Comparison of ENCODE assay signal across 10 cellular contexts in genomic region chr14:92759300-92759678, GRCh38. TPM values are rescaled to one million over a fixed set of nuclear protein-coding genes. Genes with fewer than 3 reads are reported as not detected.
DNase-seq lines count a peak whose midpoint lies in the region; ATAC-seq, FAIRE-seq and TF ChIP-seq lines count a peak whose summit lies in the region.
"Had no signal": no experiment of that assay in that cellular context is flagged by ENCODE, and none has a peak within 500 bp of the region (broad histone marks: within the 10 kb centered on the region; RNA-seq: fewer than 3 reads in every experiment).

No MANE protein-coding gene starts in this region.

- H4K5ac ChIP-seq in H9 (ENCODE audit: insufficient read length, low read depth, low read length) (no peak overlapping the region), H1 (ENCODE audit: insufficient read length, low read depth, low read length) (no peak overlapping the region)

- no peak for TF ChIP-seq POLR2A in H1 (IDR thresholded peaks at IDR 0.05; ENCODE audit: control extremely low read depth in 1 of 2, low read depth in 2 of 2, low read length in 2 of 2)
- no peak for TF ChIP-seq POLR2A in H54 (IDR thresholded peaks at IDR 0.05; ENCODE audit: low read depth, low read length)
- no peak for TF ChIP-seq POLR2A in prostate gland (IDR thresholded peaks at IDR 0.05)
- TF ChIP-seq POLR2A in right lobe of liver (IDR thresholded peaks at IDR 0.05): no peak

- H3K4me1 ChIP-seq in H9 (ENCODE audit: insufficient read depth, low read length) (no peaks in the 10 kb centered on the region), H1 (replicated peaks in 1 of 4; ENCODE audit: control insufficient read depth in 3 of 4, insufficient read depth in 4 of 4, low read length in 3 of 4) (no peaks in the 10 kb centered on the region), psoas muscle (no peaks in the 10 kb centered on the region), prostate gland (replicated peaks) (no peaks in the 10 kb centered on the region), right lobe of liver (no peaks in the 10 kb centered on the region)

- H2BK5ac ChIP-seq in H9 (ENCODE audit: insufficient read length, low read length) (no peak overlapping the region), H1 (ENCODE audit: low read depth, low read length) (no peak overlapping the region)

- H3K27me3 ChIP-seq in H9 (ENCODE audit: insufficient read depth, low read length): no peaks in the 10 kb centered on the region
- no peaks in the 10 kb centered on the region for H3K27me3 ChIP-seq in H1 (replicated peaks in 1 of 4; ENCODE audit: control insufficient read depth in 3 of 4, extremely low read depth in 1 of 4, insufficient read depth in 3 of 4, low read length in 3 of 4)
- H3K27me3 ChIP-seq in psoas muscle (ENCODE audit: insufficient read depth in 3 of 3, low read length in 2 of 3): no peaks in the 10 kb centered on the region
- no peaks in the 10 kb centered on the region for H3K27me3 ChIP-seq in prostate gland (replicated peaks; ENCODE audit: insufficient read depth)
- H3K27me3 ChIP-seq in right lobe of liver: no peaks in the 10 kb centered on the region
- H3K27me3 ChIP-seq: thyroid gland had no signal

- no peak overlapping the region for H3K27ac Mint-ChIP-seq in H9

- no peak overlapping the region for H3K56ac ChIP-seq in H9 (ENCODE audit: insufficient read length, low read depth, low read length)
- H3K56ac ChIP-seq in H1 (replicated peaks; ENCODE audit: insufficient read length, low read depth, low read length): no peak overlapping the region

- no peak overlapping the region for H3K4me3 Mint-ChIP-seq in H9

- H3K79me2 ChIP-seq in H9 (ENCODE audit: insufficient read depth, low read length) (no peaks in the 10 kb centered on the region), H1 (ENCODE audit: control insufficient read depth in 1 of 2, insufficient read depth in 2 of 2, low read length in 2 of 2) (no peaks in the 10 kb centered on the region)

- H3K79me1 ChIP-seq in H9 (ENCODE audit: insufficient read depth, low read depth, low read length, poor library complexity, severe bottlenecking) (no peaks in the 10 kb centered on the region), H1 (ENCODE audit: low read depth, low read length) (no peaks in the 10 kb centered on the region)

- no peak for ATAC-seq in psoas muscle
- ATAC-seq in right lobe of liver: no peak

- no peak overlapping the region for H2BK20ac ChIP-seq in H9 (ENCODE audit: low read depth, low read length, poor library complexity, severe bottlenecking)
- H2BK20ac ChIP-seq in H1 (ENCODE audit: low read length): no peak overlapping the region

- TF ChIP-seq EP300 in H1 (IDR thresholded peaks at IDR 0.05; ENCODE audit: borderline replicate concordance in 1 of 2, low read depth in 2 of 2, low read length in 2 of 2): no peak

- H3K27me3 Mint-ChIP-seq in H9 (ENCODE audit: low read depth): peaks cover 15% of the 10 kb centered on the region

- FAIRE-seq in H1 (lab: Jason Lieb, UNC): no peak
- no peak for FAIRE-seq in H54 (lab: Jason Lieb, UNC)

- POLR2A ChIA-PET in H1 (lab: Charles Lee; ENCODE audit: partially characterized antibody): interaction anchor here (1.2 kb wide), 1 partner anchor 11 kb away, joined by 9 read pairs; the partner anchor contains the start of gene LGMN

- no peak overlapping the region for H3T11ph ChIP-seq in H9 (ENCODE audit: low read length)

- H2BK15ac ChIP-seq in H9 (ENCODE audit: low read depth, low read length) (no peak overlapping the region), H1 (ENCODE audit: low read length) (no peak overlapping the region)

- H2BK120ac ChIP-seq in H9 (ENCODE audit: low read depth, low read length, poor library complexity, severe bottlenecking) (no peak overlapping the region), H1 (replicated peaks; ENCODE audit: low read depth, low read length) (no peak overlapping the region)

- no peak overlapping the region for H3K4me3 ChIP-seq in H1 (ENCODE audit: extremely low read depth in 1 of 4, insufficient read depth in 2 of 4, low read depth in 3 of 4, low read length in 4 of 4)
- H3K4me3 ChIP-seq in psoas muscle: no peak overlapping the region
- H3K4me3 ChIP-seq in prostate gland: no peak overlapping the region
- H3K4me3 ChIP-seq in right lobe of liver: no peak overlapping the region
- H3K4me3 ChIP-seq: thyroid gland had no signal

- TF ChIP-seq RAD21 in H1 (IDR thresholded peaks at IDR 0.05 in 1 of 2, conservative IDR thresholded peaks at IDR 0.05 in 1 of 2; ENCODE audit: low read depth in 2 of 2, low read length in 2 of 2): no peak

- H3K4me2 ChIP-seq in H9 (ENCODE audit: insufficient read depth, insufficient read length, low read length) (no peak overlapping the region), H1 (ENCODE audit: insufficient read depth in 1 of 2, low read depth in 2 of 2, low read length in 2 of 2) (no peak overlapping the region)

- no peaks in the 10 kb centered on the region for H3K36me3 ChIP-seq in H1 (ENCODE audit: control insufficient read depth in 2 of 4, insufficient read depth in 4 of 4, low read length in 3 of 4)
- no peaks in the 10 kb centered on the region for H3K36me3 ChIP-seq in psoas muscle (ENCODE audit: insufficient read depth in 1 of 2, low read depth in 1 of 2)
- no peaks in the 10 kb centered on the region for H3K36me3 ChIP-seq in prostate gland
- H3K36me3 ChIP-seq in right lobe of liver: no peaks in the 10 kb centered on the region
- H3K36me3 ChIP-seq: thyroid gland had no signal

- no peaks in the 10 kb centered on the region for H3K36me3 Mint-ChIP-seq in H9 (ENCODE audit: insufficient read depth in 1 of 3, low read depth in 3 of 3)

- H2AFZ ChIP-seq in H9 (ENCODE audit: low read length) (no peak overlapping the region), H1 (ENCODE audit: low read length) (no peak overlapping the region)

- H3K4ac ChIP-seq in H9 (ENCODE audit: low read depth, low read length): no peak overlapping the region
- H3K4ac ChIP-seq in H1 (replicated peaks; ENCODE audit: insufficient read length, low read depth, low read length): no peak overlapping the region

- no peaks in the 10 kb centered on the region for H3K9me3 ChIP-seq in H9 (ENCODE audit: control insufficient read depth, low read depth, low read length)
- H3K9me3 ChIP-seq in H1 (ENCODE audit: insufficient read depth in 2 of 2, low read depth in 1 of 2, low read length in 1 of 2): no peaks in the 10 kb centered on the region
- H3K9me3 ChIP-seq in psoas muscle: no peaks in the 10 kb centered on the region
- H3K9me3 ChIP-seq in prostate gland: no peaks in the 10 kb centered on the region
- H3K9me3 ChIP-seq in right lobe of liver: no peaks in the 10 kb centered on the region
- H3K9me3 ChIP-seq: thyroid gland had no signal

- H2AK5ac ChIP-seq in H9 (ENCODE audit: insufficient read length, low read length) (no peak overlapping the region), H1 (ENCODE audit: low read depth, low read length) (no peak overlapping the region)

- DNase-seq in CD1c-positive myeloid dendritic cell (ENCODE audit: extremely low spot score): peak; percentile 45
- peak; percentile 29 for DNase-seq in H9
- DNase-seq in NCI-H524 (lab: John Stamatoyannopoulos, UW): peak; percentile 71 to 90
- DNase-seq in H1 (ENCODE audit: low read depth in 1 of 2, low spot score in 2 of 2): no peak
- DNase-seq in H54 (ENCODE audit: insufficient read length, low spot score): no peak
- no peak for DNase-seq in psoas muscle
- DNase-seq in prostate gland (ENCODE audit: low spot score): no peak
- DNase-seq in right lobe of liver: no peak
- DNase-seq: activated CD4-positive, alpha-beta T cell treated with anti-CD3 and anti-CD28 coated beads for 1 hour had no signal

- H3K9me3 Mint-ChIP-seq in H9: peaks cover 0 to 2% of the 10 kb centered on the region in 2 experiments; a peak in 2 of 5 replicates

- no peak overlapping the region for H4K8ac ChIP-seq in H9 (replicated peaks; ENCODE audit: insufficient read length, low read depth, low read length)
- H4K8ac ChIP-seq in H1 (ENCODE audit: extremely low read depth, insufficient read depth, low read length): no peak overlapping the region

- intact Hi-C loops in psoas muscle (cut with DNase I) (no loop called here), prostate gland (cut with DNase I) (no loop called here), right lobe of liver (cut with DNase I) (no loop called here)

- no peak overlapping the region for H2BK12ac ChIP-seq in H9 (ENCODE audit: insufficient read length, low read depth, low read length)
- no peak overlapping the region for H2BK12ac ChIP-seq in H1 (ENCODE audit: low read depth, low read length)

- H3K18ac ChIP-seq in H9 (ENCODE audit: insufficient read length, low read depth, low read length) (no peak overlapping the region), H1 (ENCODE audit: extremely low read depth, low read length) (no peak overlapping the region)

- CTCF ChIA-PET in H1 (lab: Charles Lee; ENCODE audit: partially characterized antibody): interaction anchor here (1.4 kb wide), 1 partner anchor 10 kb away, joined by 4 read pairs; no protein-coding TSS in a partner anchor

- no CpG with 5 or more reads among the region's 4 CpGs for WGBS in H9 (ENCODE audit: extremely low coverage, insufficient read length, low lambda C conversion rate)
- 79% methylated on average over 4 of the region's 4 CpGs; no CpG with 5 or more reads in 1 of the 2 experiments for WGBS in H1 (ENCODE audit: extremely low coverage in 1 of 2, insufficient coverage in 1 of 2, insufficient read length in 1 of 2, insufficient replicate concordance in 2 of 2, low coverage in 1 of 2, low lambda C conversion rate in 2 of 2, missing lambda C conversion rate in 1 of 2), 2 experiments
- WGBS in psoas muscle, 3 donors: 57 to 70% (median 59%) methylated on average over 4 of the region's 4 CpGs
- 51% methylated on average over 4 of the region's 4 CpGs for WGBS in prostate gland
- 73% methylated on average over 4 of the region's 4 CpGs for WGBS in right lobe of liver (ENCODE audit: insufficient coverage, low coverage, low lambda C conversion rate, missing lambda C conversion rate)

- H3K23ac ChIP-seq in H9 (ENCODE audit: insufficient read length, low read depth, low read length) (no peak overlapping the region), H1 (ENCODE audit: insufficient read length) (no peak overlapping the region)

- no peak overlapping the region for H3K14ac ChIP-seq in H9 (ENCODE audit: insufficient read depth, low read length)
- H3K14ac ChIP-seq in H1 (ENCODE audit: insufficient read length): no peak overlapping the region

- H4K91ac ChIP-seq in H9 (ENCODE audit: insufficient read length, low read depth, low read length) (no peak overlapping the region), H1 (replicated peaks; ENCODE audit: insufficient read length, low read length) (no peak overlapping the region)

- H4K20me1 ChIP-seq in H9 (ENCODE audit: control insufficient read depth, insufficient read depth, insufficient read length) (no peaks in the 10 kb centered on the region), H1 (replicated peaks in 1 of 2; ENCODE audit: control insufficient read depth in 1 of 2, insufficient read depth in 2 of 2, low read length in 2 of 2) (no peaks in the 10 kb centered on the region)

- no peak for TF ChIP-seq CTCF in H9 (conservative IDR thresholded peaks at IDR 0.05)
- TF ChIP-seq CTCF in H1 (IDR thresholded peaks at IDR 0.05; ENCODE audit: control extremely low read depth in 1 of 3, insufficient read depth in 1 of 3, low read depth in 1 of 3, low read length in 3 of 3): no peak
- TF ChIP-seq CTCF in psoas muscle (IDR thresholded peaks at IDR 0.05): no peak
- TF ChIP-seq CTCF in prostate gland (IDR thresholded peaks at IDR 0.05): no peak
- no peak for TF ChIP-seq CTCF in right lobe of liver (IDR thresholded peaks at IDR 0.05)

- no peaks in the 10 kb centered on the region for H3K23me2 ChIP-seq in H9 (ENCODE audit: insufficient read length, low read depth, low read length, poor library complexity, severe bottlenecking)
- H3K23me2 ChIP-seq in H1 (ENCODE audit: low read depth, low read length): no peaks in the 10 kb centered on the region

- 0 out of 4 replicates have a peak, but pooled peaks cover 0 to 2% of the 10 kb centered on the region in 2 experiments for H3K4me1 Mint-ChIP-seq in H9

- no peak overlapping the region for H3K9ac ChIP-seq in H9 (ENCODE audit: extremely low read depth, insufficient read length, low read length)
- H3K9ac ChIP-seq in H1 (replicated peaks in 1 of 4; ENCODE audit: extremely low read depth in 1 of 4, low read depth in 3 of 4, low read length in 3 of 4): no peak overlapping the region

- no peak overlapping the region for H3K27ac ChIP-seq in H9 (ENCODE audit: insufficient read length, low read depth, low read length)
- no peak overlapping the region for H3K27ac ChIP-seq in H1 (ENCODE audit: low read depth, low read length)
- H3K27ac ChIP-seq in psoas muscle: no peak overlapping the region
- H3K27ac ChIP-seq in prostate gland: no peak overlapping the region
- no peak overlapping the region for H3K27ac ChIP-seq in right lobe of liver
- H3K27ac ChIP-seq: thyroid gland had no signal

RNA-seq across cellular contexts. Expression of gene LGMN, which starts 10.9 kb away (rescaled TPM):
- 55.0 and 55.3 TPM in 2 replicates for total RNA-seq in H9 (2021)
- 57.4 and 57.9 TPM in 2 replicates for total RNA-seq in H1 (2021; fragmentation: NEBNext Ultra II Directional; extraction: Animal tissue kit (Norgen Biotek cat#: 25700))
- polyA plus RNA-seq in H1 (2011; rRNA removed): 83.4 and 89.6 TPM in 2 replicates
- 114 TPM for polyA plus RNA-seq in H1 (2011; cell fraction: cytosol; rRNA removed)
- 95.3 TPM for polyA plus RNA-seq in H1 (2011; cell fraction: nucleus; rRNA removed)
- polyA plus RNA-seq in H1 (2012, experiment 1 of 2): 52.3 to 77.7 TPM (median 65.0 TPM) in 4 replicates
- polyA plus RNA-seq in H1 (2012, experiment 2 of 2): 49.0 TPM
- 108 TPM for polyA plus RNA-seq in H1 (2013, experiment 1 of 2)
- 103 TPM for polyA plus RNA-seq in H1 (2013, experiment 2 of 2)
- polyA minus RNA-seq in H1 (2011; rRNA and poly(A)+ RNA removed): 66.7 and 85.0 TPM in 2 replicates
- 30.8 TPM for polyA minus RNA-seq in H1 (2011; cell fraction: cytosol; rRNA and poly(A)+ RNA removed)
- polyA minus RNA-seq in H1 (2011; cell fraction: nucleus; rRNA and poly(A)+ RNA removed): 32.2 TPM
- total RNA-seq in psoas muscle: 10 to 100 TPM; 37.4 to 56.8 (median 55.5) TPM
- 10 to 100 TPM; 27.2 to 49.3 (median 37.1) TPM for polyA plus RNA-seq in psoas muscle
- 100 to 1,000 TPM in 1 of 2 donors, 10 to 100 TPM in 1; 88.3 to 155 TPM for total RNA-seq in prostate gland
- 100 to 1,000 TPM in 1 of 6 experiments, 10 to 100 TPM in 5; 39.6 to 111 (median 49.3) TPM for total RNA-seq in right lobe of liver

RNA-seq across cellular contexts. Expression of gene GOLGA5, which starts 34.8 kb away (rescaled TPM):
- 23.9 and 25.4 TPM in 2 replicates for total RNA-seq in H9 (2021)
- 23.2 and 25.4 TPM in 2 replicates for total RNA-seq in H1 (2021; fragmentation: NEBNext Ultra II Directional; extraction: Animal tissue kit (Norgen Biotek cat#: 25700))
- 7.9 and 13.0 TPM in 2 replicates for polyA plus RNA-seq in H1 (2011; rRNA removed)
- polyA plus RNA-seq in H1 (2011; cell fraction: cytosol; rRNA removed): 17.2 TPM
- 8.0 TPM for polyA plus RNA-seq in H1 (2011; cell fraction: nucleus; rRNA removed)
- 14.0 to 21.9 TPM (median 17.0 TPM) in 4 replicates for polyA plus RNA-seq in H1 (2012, experiment 1 of 2)
- polyA plus RNA-seq in H1 (2012, experiment 2 of 2): 2.8 TPM
- polyA plus RNA-seq in H1 (2013, experiment 1 of 2): 23.4 TPM
- 24.1 TPM for polyA plus RNA-seq in H1 (2013, experiment 2 of 2)
- polyA minus RNA-seq in H1 (2011; rRNA and poly(A)+ RNA removed): 10.2 and 12.5 TPM in 2 replicates
- 12.0 TPM for polyA minus RNA-seq in H1 (2011; cell fraction: cytosol; rRNA and poly(A)+ RNA removed)
- 14.0 TPM for polyA minus RNA-seq in H1 (2011; cell fraction: nucleus; rRNA and poly(A)+ RNA removed)
- total RNA-seq in psoas muscle: 10 to 100 TPM; 19.8 to 27.7 (median 25.1) TPM
- polyA plus RNA-seq in psoas muscle: 10 to 100 TPM; 23.4 to 59.1 (median 23.4) TPM
- 10 to 100 TPM; 63.5 to 69.5 TPM for total RNA-seq in prostate gland
- 10 to 100 TPM; 20.0 to 35.6 (median 28.8) TPM for total RNA-seq in right lobe of liver

Comparison
In these comparisons a context has a peak if more than half of its experiments do, and no peak if none do; other contexts are left out.
1. DNase-seq: peak in CD1c-positive myeloid dendritic cell (single experiment), H9 (single experiment) and NCI-H524 (2 of 2); none in H1 (0 of 2), H54 (single experiment), psoas muscle (0 of 2), prostate gland (single experiment) and right lobe of liver (0 of 3).